ENCODE assay signal across 11 cellular contexts in the genomic region with DNA sequence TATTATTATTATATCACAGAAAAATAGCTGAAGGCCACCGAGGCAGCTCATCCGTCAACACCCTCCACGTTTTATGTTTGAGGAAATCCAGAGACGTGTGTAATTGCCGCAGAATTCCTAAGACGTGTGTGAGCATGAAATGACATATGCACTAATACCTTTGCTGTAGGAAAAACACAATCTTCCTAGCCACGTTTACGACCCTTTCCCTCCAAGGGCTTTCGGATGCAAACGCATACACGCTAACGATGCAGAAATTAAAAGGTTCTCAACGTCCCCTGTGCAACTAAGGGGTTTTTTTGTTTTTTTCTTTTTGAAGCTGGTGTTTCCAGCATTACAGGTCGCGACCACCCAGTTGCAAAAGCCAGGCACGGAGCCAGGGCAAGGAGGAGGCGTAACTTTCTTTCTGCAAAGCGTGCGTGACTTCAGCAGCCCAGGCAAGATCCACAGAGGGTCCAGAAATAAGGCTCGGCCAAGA. TPM values are rescaled to one million over a fixed set of nuclear protein-coding genes. Genes with fewer than 3 reads are reported as not detected.
DNase-seq lines count a peak whose midpoint lies in the region; ATAC-seq, FAIRE-seq and TF ChIP-seq lines count a peak whose summit lies in the region.
"Had no signal": no experiment of that assay in that cellular context is flagged by ENCODE, and none has a peak within 500 bp of the region (broad histone marks: within the 10 kb centered on the region; RNA-seq: fewer than 3 reads in every experiment).

No MANE protein-coding gene starts in this region.

- H3K4me3 Mint-ChIP-seq in GM23338: no peak overlapping the region
- no peak overlapping the region for H3K4me3 Mint-ChIP-seq in activated CD4-positive, alpha-beta memory T cell treated with anti-CD3 and anti-CD28 coated beads, Interleukin-2, amount 10 ng/mL, durations not matched to agents 7 days and 5 days

- peak overlapping the region; percentile 29 for H3K4me3 ChIP-seq in BJ (ENCODE audit: low read depth, low read length)
- peak overlapping the region; percentile 49 for H3K4me3 ChIP-seq in GM23338

- H3K36me3 ChIP-seq in BJ (ENCODE audit: control insufficient read depth, insufficient read depth, low read length) (no peaks in the 10 kb centered on the region), GM23338 (ENCODE audit: insufficient read depth) (no peaks in the 10 kb centered on the region)

- peak overlapping the region; percentile 39; the same call in 1 of the 2 replicates for H3K27ac ChIP-seq in GM23338 (ENCODE audit: low read depth)

- no peak for FAIRE-seq in RCC 7860 (lab: Jason Lieb, UNC)
- FAIRE-seq: endothelial cell of umbilical vein, kidney had no signal

- peak overlapping the region; percentile 75 for H3K4me2 ChIP-seq in GM23338

- peaks cover 4% of the 10 kb centered on the region for H3K27me3 Mint-ChIP-seq in GM23338 (ENCODE audit: insufficient read depth, low read depth, poor library complexity)
- H3K27me3 Mint-ChIP-seq in activated CD4-positive, alpha-beta memory T cell treated with anti-CD3 and anti-CD28 coated beads, Interleukin-2, amount 10 ng/mL, durations not matched to agents 7 days and 5 days: no peaks in the 10 kb centered on the region

- ATAC-seq in GM23338 (no peak), GM21825 (IDR thresholded peaks at IDR 0.05; ENCODE audit: unreplicated experiment) (no peak), HG03342 (IDR thresholded peaks at IDR 0.05; ENCODE audit: unreplicated experiment) (no peak)

- H3K4me1 Mint-ChIP-seq in GM23338: peaks cover 3% of the 10 kb centered on the region; the same call in 2 of the 3 replicates
- H3K4me1 Mint-ChIP-seq in activated CD4-positive, alpha-beta memory T cell treated with anti-CD3 and anti-CD28 coated beads, Interleukin-2, amount 10 ng/mL, durations not matched to agents 7 days and 5 days: no peaks in the 10 kb centered on the region

- no peaks in the 10 kb centered on the region for H3K9me2 ChIP-seq in GM23338 (ENCODE audit: insufficient read depth)

- H3K27ac Mint-ChIP-seq in GM23338: no peak overlapping the region
- H3K27ac Mint-ChIP-seq in activated CD4-positive, alpha-beta memory T cell treated with anti-CD3 and anti-CD28 coated beads, Interleukin-2, amount 10 ng/mL, durations not matched to agents 7 days and 5 days: no peak overlapping the region

- TF ChIP-seq CTCF in BJ (IDR thresholded peaks at IDR 0.05; ENCODE audit: insufficient read depth, low read depth, low read length) (no peak), GM23338 (conservative IDR thresholded peaks at IDR 0.05; ENCODE audit: low read depth in 2 of 2) (no peak)

- CTCF ChIA-PET in BJ (lab: Yijun Ruan, JAX): no interaction called here
- CTCF ChIA-PET in activated CD4-positive, alpha-beta memory T cell treated with anti-CD3 and anti-CD28 coated beads, Interleukin-2, amount 10 ng/mL, durations not matched to agents 7 days and 5 days (lab: Charles Lee): no interaction called here

- no peaks in the 10 kb centered on the region for H3K79me2 ChIP-seq in GM23338 (replicated peaks; ENCODE audit: insufficient read depth)

- H2AFZ ChIP-seq in GM23338: peak overlapping the region; percentile 97; the same call in 1 of the 2 replicates

- DNase-seq in BJ (ENCODE audit: low read depth) (peak; percentile 56), GM23338 (ENCODE audit: low spot score) (peak; percentile 25), left kidney (ENCODE audit: low read depth, low spot score) (peak; percentile 66), nucleus accumbens (lab: John Stamatoyannopoulos, UW) (no peak), RCC 7860 (ENCODE audit: low spot score) (no peak)
- DNase-seq in activated CD4-positive, alpha-beta memory T cell treated with anti-CD3 and anti-CD28 coated beads, Interleukin-2, amount 10 ng/mL, durations not matched to agents 7 days and 5 days: peak; percentile 30
- DNase-seq: DMS153, kidney had no signal

- H3K27me3 ChIP-seq in BJ (ENCODE audit: control insufficient read depth, insufficient read depth, low read length): no peaks in the 10 kb centered on the region
- H3K27me3 ChIP-seq in GM23338 (ENCODE audit: insufficient read depth): peaks cover 9% of the 10 kb centered on the region

- peaks cover 15% of the 10 kb centered on the region for H3K4me1 ChIP-seq in GM23338 (ENCODE audit: insufficient read depth)

- peaks cover 64% of the 10 kb centered on the region for H3K9me3 Mint-ChIP-seq in GM23338
- H3K9me3 Mint-ChIP-seq in activated CD4-positive, alpha-beta memory T cell treated with anti-CD3 and anti-CD28 coated beads, Interleukin-2, amount 10 ng/mL, durations not matched to agents 7 days and 5 days: no peaks in the 10 kb centered on the region

- POLR2A ChIA-PET in BJ (lab: Charles Lee): no interaction called here
- POLR2A ChIA-PET in activated CD4-positive, alpha-beta memory T cell treated with anti-CD3 and anti-CD28 coated beads, Interleukin-2, amount 10 ng/mL, durations not matched to agents 7 days and 5 days (lab: Charles Lee): no interaction called here

- H3F3A ChIP-seq in GM23338 (replicated peaks; ENCODE audit: low read depth): peaks cover 13% of the 10 kb centered on the region; the same call in 1 of the 2 replicates

- no peaks in the 10 kb centered on the region for H4K20me1 ChIP-seq in GM23338 (replicated peaks; ENCODE audit: insufficient read depth)

- H3K36me3 Mint-ChIP-seq in GM23338 (ENCODE audit: low read depth): peaks cover 17% of the 10 kb centered on the region; the same call in 2 of the 3 replicates
- no peaks in the 10 kb centered on the region for H3K36me3 Mint-ChIP-seq in activated CD4-positive, alpha-beta memory T cell treated with anti-CD3 and anti-CD28 coated beads, Interleukin-2, amount 10 ng/mL, durations not matched to agents 7 days and 5 days (ENCODE audit: low read depth)

TF ChIP-seq in GM23338, 12 proteins besides CTCF, POLR2A, EP300 and RAD21 (continues in another document):
- TF ChIP-seq, protein P1, sequence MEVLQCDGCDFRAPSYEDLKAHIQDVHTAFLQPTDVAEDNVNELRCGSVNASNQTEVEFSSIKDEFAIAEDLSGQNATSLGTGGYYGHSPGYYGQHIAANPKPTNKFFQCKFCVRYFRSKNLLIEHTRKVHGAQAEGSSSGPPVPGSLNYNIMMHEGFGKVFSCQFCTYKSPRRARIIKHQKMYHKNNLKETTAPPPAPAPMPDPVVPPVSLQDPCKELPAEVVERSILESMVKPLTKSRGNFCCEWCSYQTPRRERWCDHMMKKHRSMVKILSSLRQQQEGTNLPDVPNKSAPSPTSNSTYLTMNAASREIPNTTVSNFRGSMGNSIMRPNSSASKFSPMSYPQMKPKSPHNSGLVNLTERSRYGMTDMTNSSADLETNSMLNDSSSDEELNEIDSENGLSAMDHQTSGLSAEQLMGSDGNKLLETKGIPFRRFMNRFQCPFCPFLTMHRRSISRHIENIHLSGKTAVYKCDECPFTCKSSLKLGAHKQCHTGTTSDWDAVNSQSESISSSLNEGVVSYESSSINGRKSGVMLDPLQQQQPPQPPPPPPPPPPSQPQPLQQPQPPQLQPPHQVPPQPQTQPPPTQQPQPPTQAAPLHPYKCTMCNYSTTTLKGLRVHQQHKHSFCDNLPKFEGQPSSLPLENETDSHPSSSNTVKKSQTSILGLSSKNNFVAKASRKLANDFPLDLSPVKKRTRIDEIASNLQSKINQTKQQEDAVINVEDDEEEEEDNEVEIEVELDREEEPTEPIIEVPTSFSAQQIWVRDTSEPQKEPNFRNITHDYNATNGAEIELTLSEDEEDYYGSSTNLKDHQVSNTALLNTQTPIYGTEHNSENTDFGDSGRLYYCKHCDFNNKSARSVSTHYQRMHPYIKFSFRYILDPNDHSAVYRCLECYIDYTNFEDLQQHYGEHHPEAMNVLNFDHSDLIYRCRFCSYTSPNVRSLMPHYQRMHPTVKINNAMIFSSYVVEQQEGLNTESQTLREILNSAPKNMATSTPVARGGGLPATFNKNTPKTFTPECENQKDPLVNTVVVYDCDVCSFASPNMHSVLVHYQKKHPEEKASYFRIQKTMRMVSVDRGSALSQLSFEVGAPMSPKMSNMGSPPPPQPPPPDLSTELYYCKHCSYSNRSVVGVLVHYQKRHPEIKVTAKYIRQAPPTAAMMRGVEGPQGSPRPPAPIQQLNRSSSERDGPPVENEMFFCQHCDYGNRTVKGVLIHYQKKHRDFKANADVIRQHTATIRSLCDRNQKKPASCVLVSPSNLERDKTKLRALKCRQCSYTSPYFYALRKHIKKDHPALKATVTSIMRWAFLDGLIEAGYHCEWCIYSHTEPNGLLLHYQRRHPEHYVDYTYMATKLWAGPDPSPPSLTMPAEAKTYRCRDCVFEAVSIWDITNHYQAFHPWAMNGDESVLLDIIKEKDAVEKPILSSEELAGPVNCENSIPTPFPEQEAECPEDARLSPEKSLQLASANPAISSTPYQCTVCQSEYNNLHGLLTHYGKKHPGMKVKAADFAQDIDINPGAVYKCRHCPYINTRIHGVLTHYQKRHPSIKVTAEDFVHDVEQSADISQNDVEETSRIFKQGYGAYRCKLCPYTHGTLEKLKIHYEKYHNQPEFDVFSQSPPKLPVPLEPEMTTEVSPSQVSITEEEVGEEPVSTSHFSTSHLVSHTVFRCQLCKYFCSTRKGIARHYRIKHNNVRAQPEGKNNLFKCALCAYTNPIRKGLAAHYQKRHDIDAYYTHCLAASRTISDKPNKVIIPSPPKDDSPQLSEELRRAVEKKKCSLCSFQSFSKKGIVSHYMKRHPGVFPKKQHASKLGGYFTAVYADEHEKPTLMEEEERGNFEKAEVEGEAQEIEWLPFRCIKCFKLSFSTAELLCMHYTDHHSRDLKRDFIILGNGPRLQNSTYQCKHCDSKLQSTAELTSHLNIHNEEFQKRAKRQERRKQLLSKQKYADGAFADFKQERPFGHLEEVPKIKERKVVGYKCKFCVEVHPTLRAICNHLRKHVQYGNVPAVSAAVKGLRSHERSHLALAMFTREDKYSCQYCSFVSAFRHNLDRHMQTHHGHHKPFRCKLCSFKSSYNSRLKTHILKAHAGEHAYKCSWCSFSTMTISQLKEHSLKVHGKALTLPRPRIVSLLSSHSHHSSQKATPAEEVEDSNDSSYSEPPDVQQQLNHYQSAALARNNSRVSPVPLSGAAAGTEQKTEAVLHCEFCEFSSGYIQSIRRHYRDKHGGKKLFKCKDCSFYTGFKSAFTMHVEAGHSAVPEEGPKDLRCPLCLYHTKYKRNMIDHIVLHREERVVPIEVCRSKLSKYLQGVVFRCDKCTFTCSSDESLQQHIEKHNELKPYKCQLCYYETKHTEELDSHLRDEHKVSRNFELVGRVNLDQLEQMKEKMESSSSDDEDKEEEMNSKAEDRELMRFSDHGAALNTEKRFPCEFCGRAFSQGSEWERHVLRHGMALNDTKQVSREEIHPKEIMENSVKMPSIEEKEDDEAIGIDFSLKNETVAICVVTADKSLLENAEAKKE (CRISPR knock-in tag; IDR thresholded peaks at IDR 0.05): no peak
- TF ChIP-seq POLR2AphosphoS5 (IDR thresholded peaks at IDR 0.05; ENCODE audit: low read depth) (no peak), NANOG (IDR thresholded peaks at IDR 0.05; ENCODE audit: borderline replicate concordance) (no peak), ZNF114 (CRISPR knock-in tag; IDR thresholded peaks at IDR 0.05) (no peak)

RNA-seq across cellular contexts. Expression of a gene that starts 33.8 kb away (rescaled TPM):
- polyA plus RNA-seq in BJ (2011; rRNA removed): not detected in 2 replicates
- not detected in 2 replicates for polyA minus RNA-seq in BJ (2011; rRNA and poly(A)+ RNA removed)
- total RNA-seq in GM23338 (2014; rRNA removed; shearing (Covaris generic)): not detected in 2 replicates
- not detected in 2 replicates for polyA plus RNA-seq in GM23338 (2016; fragmentation: Nextera tagmentation; extraction: Ambion mirVana)
- total RNA-seq in activated CD4-positive, alpha-beta memory T cell treated with anti-CD3 and anti-CD28 coated beads, Interleukin-2, amount 10 ng/mL, durations not matched to agents 7 days and 5 days: 1 to 10 TPM; 5.9 to 6.8 TPM
- total RNA-seq: endothelial cell of umbilical vein had no signal
- polyA plus RNA-seq: endothelial cell of umbilical vein had no signal

Comparison
In these comparisons a context has a peak if more than half of its experiments do, and no peak if none do; other contexts are left out.
1. DNase-seq: peak in BJ (single experiment), GM23338 (single experiment), activated CD4-positive, alpha-beta memory T cell treated with anti-CD3 and anti-CD28 coated beads, Interleukin-2, amount 10 ng/mL, durations not matched to agents 7 days and 5 days (single experiment) and left kidney (single experiment); none in nucleus accumbens (0 of 56) and RCC 7860 (single experiment).